1 cellular context compared by ENCODE assay signal in the genomic region with DNA sequence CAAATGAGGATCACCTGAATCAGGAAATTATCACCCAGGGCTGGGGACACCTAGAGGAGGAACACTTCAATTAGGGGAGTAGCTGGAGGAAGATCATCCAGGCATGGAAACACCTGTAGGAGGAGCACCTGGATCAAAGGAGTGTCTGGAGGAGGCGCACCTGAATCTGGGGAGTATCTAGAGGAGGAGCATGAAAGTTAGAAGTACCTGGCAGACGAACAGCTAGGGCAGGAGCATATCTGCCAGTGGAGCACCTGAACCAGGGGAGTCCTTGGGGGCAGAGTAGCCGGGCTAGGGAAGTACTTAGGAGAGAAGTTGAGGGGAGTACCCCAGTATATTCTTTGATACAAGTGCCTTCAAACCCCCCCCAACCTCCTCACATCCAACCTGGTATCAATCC.
TF ChIP-seq lines count a peak whose summit lies in the region.

No MANE protein-coding gene starts in this region.

TF ChIP-seq in H1, 55 proteins besides CTCF, POLR2A, EP300 and RAD21:
- TF ChIP-seq NANOG (IDR thresholded peaks at IDR 0.05; ENCODE audit: insufficient read depth, low read depth, low read length, poor library complexity, severe bottlenecking) = no peak
- TF ChIP-seq, protein P1, sequence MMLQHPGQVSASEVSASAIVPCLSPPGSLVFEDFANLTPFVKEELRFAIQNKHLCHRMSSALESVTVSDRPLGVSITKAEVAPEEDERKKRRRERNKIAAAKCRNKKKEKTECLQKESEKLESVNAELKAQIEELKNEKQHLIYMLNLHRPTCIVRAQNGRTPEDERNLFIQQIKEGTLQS (IDR thresholded peaks at IDR 0.05; ENCODE audit: insufficient read depth, low read depth, low read length) = no peak
- TF ChIP-seq TEAD4 (IDR thresholded peaks at IDR 0.05; ENCODE audit: low read depth, low read length) = no peak
- no peak for TF ChIP-seq ASH2L (IDR thresholded peaks at IDR 0.05; ENCODE audit: low read length)
- TF ChIP-seq MAFK (IDR thresholded peaks at IDR 0.05; ENCODE audit: low read depth, low read length) = no peak
- TF ChIP-seq SP2 (IDR thresholded peaks at IDR 0.05; ENCODE audit: low read length) = no peak
- no peak for TF ChIP-seq GABPA (IDR thresholded peaks at IDR 0.05; ENCODE audit: borderline replicate concordance, insufficient read depth, low read length)
- TF ChIP-seq SUZ12 (IDR thresholded peaks at IDR 0.05; ENCODE audit: low read length) = no peak
- no peak for TF ChIP-seq POU5F1 (IDR thresholded peaks at IDR 0.05; ENCODE audit: low read depth, low read length)
- no peak for TF ChIP-seq JUN (IDR thresholded peaks at IDR 0.05; ENCODE audit: low read depth, low read length)
- TF ChIP-seq KDM1A (IDR thresholded peaks at IDR 0.05; ENCODE audit: borderline replicate concordance, low read length) = no peak
- no peak for TF ChIP-seq SIX5 (IDR thresholded peaks at IDR 0.05; ENCODE audit: low read depth, low read length)
- TF ChIP-seq NRF1 (IDR thresholded peaks at IDR 0.05; ENCODE audit: low read depth, low read length) = no peak
- no peak for TF ChIP-seq CHD1 (IDR thresholded peaks at IDR 0.05; ENCODE audit: low read depth, low read length)
- TF ChIP-seq PHF8 (conservative IDR thresholded peaks at IDR 0.05; ENCODE audit: low read depth, low read length) = no peak
- no peak for TF ChIP-seq RBBP5 (IDR thresholded peaks at IDR 0.05; ENCODE audit: borderline replicate concordance, low read depth, low read length)
- no peak for TF ChIP-seq TAF1 (IDR thresholded peaks at IDR 0.05; ENCODE audit: low read depth, low read length)
- TF ChIP-seq ZNF274 (IDR thresholded peaks at IDR 0.05; ENCODE audit: borderline replicate concordance, extremely low read depth, low read length) = no peak
- TF ChIP-seq JUND (IDR thresholded peaks at IDR 0.05; ENCODE audit: low read length) = no peak
